Comparison of ENCODE assay signal across 13 cellular contexts in genomic region chr7:130321542-130322229, GRCh38. TPM values are rescaled to one million over a fixed set of nuclear protein-coding genes. Genes with fewer than 3 reads are reported as not detected.
A peak's percentile ranks its signal among the peaks of the same experiment; 100 is the strongest.
DNase-seq lines count a peak whose midpoint lies in the region; ATAC-seq, FAIRE-seq and TF ChIP-seq lines count a peak whose summit lies in the region.
"Not testable (repeated sequence)": the region's sequence is repeated elsewhere in the genome, so short reads cannot be mapped to it uniquely, and the experiment has no call there.
"Had no signal": no experiment of that assay in that cellular context is flagged by ENCODE, and none has a peak within 500 bp of the region (broad histone marks: within the 10 kb centered on the region; RNA-seq: fewer than 3 reads in every experiment).

No MANE protein-coding gene starts in this region.

- not testable (repeated sequence) for TF ChIP-seq CTCF in BJ (IDR thresholded peaks at IDR 0.05; ENCODE audit: insufficient read depth, low read depth, low read length)

- not testable (repeated sequence) for FAIRE-seq in RCC 7860 (lab: Jason Lieb, UNC)

- ATAC-seq in esophagus mucosa = peak; percentile 9

- H3K9me3 Mint-ChIP-seq in activated naive CD4-positive, alpha-beta T cell treated with anti-CD3 and anti-CD28 coated beads, Interleukin-2, amount 50 U/mL, for 24 hours = not testable (repeated sequence)

- H3K4me3 Mint-ChIP-seq in activated naive CD4-positive, alpha-beta T cell treated with anti-CD3 and anti-CD28 coated beads, Interleukin-2, amount 50 U/mL, for 24 hours = not testable (repeated sequence)

- not testable (repeated sequence) for H3K27me3 Mint-ChIP-seq in activated naive CD4-positive, alpha-beta T cell treated with anti-CD3 and anti-CD28 coated beads, Interleukin-2, amount 50 U/mL, for 24 hours

- not testable (repeated sequence) for H3K4me1 Mint-ChIP-seq in activated naive CD4-positive, alpha-beta T cell treated with anti-CD3 and anti-CD28 coated beads, Interleukin-2, amount 50 U/mL, for 24 hours

- CTCF ChIA-PET in BJ (lab: Yijun Ruan, JAX) = interaction anchor here (0.8 to 1.2 kb wide), 2 partner anchors 15 to 437 kb away, joined by 3 read pairs; no protein-coding TSS in a partner anchor

- not testable (repeated sequence) for H3K27me3 ChIP-seq in BJ (ENCODE audit: control insufficient read depth, insufficient read depth, low read length)

- POLR2A ChIA-PET in BJ (lab: Charles Lee) = not testable (repeated sequence)

- not testable (repeated sequence) for H3K4me3 ChIP-seq in BJ (ENCODE audit: low read depth, low read length); skeletal muscle cell (ENCODE audit: low read depth, low read length)

- not testable (repeated sequence) for H3K36me3 Mint-ChIP-seq in activated naive CD4-positive, alpha-beta T cell treated with anti-CD3 and anti-CD28 coated beads, Interleukin-2, amount 50 U/mL, for 24 hours

- DNase-seq in BJ (ENCODE audit: low read depth) = peak; percentile 12
- peak; percentile 32 for DNase-seq in HCEC 1CT
- DNase-seq in RCC 7860 (ENCODE audit: low spot score) = peak; percentile 15
- peak; percentile 72 for DNase-seq in islet precursor cell
- DNase-seq in skeletal muscle cell (ENCODE audit: low read depth) = peak; percentile 30

- not testable (repeated sequence) for H3K36me3 ChIP-seq in BJ (ENCODE audit: control insufficient read depth, insufficient read depth, low read length)

- peak overlapping the region; percentile 32 for H3K27ac Mint-ChIP-seq in activated naive CD4-positive, alpha-beta T cell treated with anti-CD3 and anti-CD28 coated beads, Interleukin-2, amount 50 U/mL, for 24 hours

RNA-seq across cellular contexts. Expression of gene CPA5, which starts 22.9 kb away (rescaled TPM):
- polyA plus RNA-seq in BJ (2011; rRNA removed) = 0.06 and 0.15 TPM in 2 replicates
- 0.09 and 0.82 TPM in 2 replicates for polyA minus RNA-seq in BJ (2011; rRNA and poly(A)+ RNA removed)
- not detected for total RNA-seq in esophagus mucosa
- total RNA-seq: A673, H9, HT-29, PC-3 had no signal
- polyA plus RNA-seq: CD14-positive monocyte had no signal

RNA-seq across cellular contexts. Expression of gene CPA4, which starts 28.7 kb away (rescaled TPM):
- polyA plus RNA-seq in BJ (2011; rRNA removed) = 52.5 and 54.9 TPM in 2 replicates
- 20.9 and 33.1 TPM in 2 replicates for polyA minus RNA-seq in BJ (2011; rRNA and poly(A)+ RNA removed)
- 9.4 TPM for total RNA-seq in esophagus mucosa
- total RNA-seq: A673, H9, HT-29 had no signal
- polyA plus RNA-seq: CD14-positive monocyte had no signal

RNA-seq across cellular contexts. Expression of gene CPA2, which starts 55.0 kb away (rescaled TPM):
- not detected in 2 replicates for polyA plus RNA-seq in BJ (2011; rRNA removed)
- not detected in 2 replicates for polyA minus RNA-seq in BJ (2011; rRNA and poly(A)+ RNA removed)
- not detected for total RNA-seq in esophagus mucosa
- total RNA-seq: H9, HT-29, PC-3 had no signal
- polyA plus RNA-seq: CD14-positive monocyte had no signal

RNA-seq across cellular contexts. Expression of gene CPA1, which starts 58.6 kb away (rescaled TPM):
- 0.10 TPM in 1 of 2 replicates, not detected in the other for polyA plus RNA-seq in BJ (2011; rRNA removed)
- not detected in 2 replicates for polyA minus RNA-seq in BJ (2011; rRNA and poly(A)+ RNA removed)
- not detected for total RNA-seq in esophagus mucosa
- total RNA-seq: A673, H9, HT-29, PC-3 had no signal
- polyA plus RNA-seq: CD14-positive monocyte, GM12878 had no signal

Comparison
In these comparisons a context has a peak if more than half of its experiments do, and no peak if none do; other contexts are left out.
1. DNase-seq: peak in every context shown above with its lines; median percentile 72 in islet precursor cell; 32 in HCEC 1CT; 30 in skeletal muscle cell; 15 in RCC 7860; 12 in BJ.